Comparison of ENCODE assay signal across 32 cellular contexts in the genomic region with DNA sequence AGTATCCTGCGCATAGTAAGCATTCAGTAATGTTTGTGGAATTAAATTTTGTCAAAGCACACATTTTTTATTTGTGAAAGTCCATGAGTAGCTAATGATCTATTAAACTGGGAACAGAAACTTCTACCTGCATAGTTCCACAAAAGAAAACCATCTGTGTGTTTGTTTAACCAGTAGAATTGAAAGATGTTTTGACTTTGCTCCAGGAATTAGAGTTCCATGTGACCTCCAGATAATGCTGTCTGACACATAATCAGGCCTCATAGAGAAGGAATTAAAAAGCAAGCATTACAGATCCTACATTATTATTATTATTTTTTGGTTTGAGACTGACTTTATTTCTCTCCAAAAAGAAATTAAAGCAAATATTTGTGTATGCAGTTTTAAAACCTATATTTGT.
A peak's percentile ranks its signal among the peaks of the same experiment; 100 is the strongest.
DNase-seq lines count a peak whose midpoint lies in the region; ATAC-seq and TF ChIP-seq lines count a peak whose summit lies in the region.
"Had no signal": no experiment of that assay in that cellular context is flagged by ENCODE, and none has a peak within 500 bp of the region (broad histone marks: within the 10 kb centered on the region; RNA-seq: fewer than 3 reads in every experiment).

No MANE protein-coding gene starts in this region.

- H3K36me3 ChIP-seq in BLaER1 = no peaks in the 10 kb centered on the region
- H3K36me3 ChIP-seq: BE2C, esophagus muscularis mucosa, HAP-1, right atrium auricular region, spleen, thyroid gland, uterus had no signal

- peaks cover 8% of the 10 kb centered on the region for H3K4me1 Mint-ChIP-seq in nephron
- H3K4me1 Mint-ChIP-seq: activated B cell treated with CpG ODN at 0.5 μM for 24 hours; activated CD4-positive, alpha-beta T cell treated with anti-CD3 and anti-CD28 coated beads, Interleukin-2, amount 10 ng/mL, durations not matched to agents 7 days and 5 days; activated naive CD8-positive, alpha-beta T cell treated with anti-CD3 and anti-CD28 coated beads for 36 hours; central memory CD8-positive, alpha-beta T cell; T-cell had no signal

- no peaks in the 10 kb centered on the region for H3K36me3 Mint-ChIP-seq in nephron (ENCODE audit: low read depth)
- H3K36me3 Mint-ChIP-seq: activated naive CD8-positive, alpha-beta T cell treated with anti-CD3 and anti-CD28 coated beads for 36 hours; T-cell had no signal

- H3K9me3 ChIP-seq in BLaER1 = no peaks in the 10 kb centered on the region
- H3K9me3 ChIP-seq: BE2C, esophagus muscularis mucosa, HAP-1, right atrium auricular region, spleen, thyroid gland, uterus had no signal

- no peak overlapping the region for H3K9ac ChIP-seq in BLaER1
- H3K9ac ChIP-seq: KMS-11, parathyroid adenoma had no signal

- DNase-seq in NCI-H1694 treated with DMSO at 0.1 percent for 48 hours (lab: John Stamatoyannopoulos, UW) (peak; percentile 10), caudate nucleus (lab: John Stamatoyannopoulos, UW) (no peak), hippocampal formation (lab: John Stamatoyannopoulos, UW) (no peak)
- DNase-seq: activated B cell treated with CpG ODN at 0.5 μM for 24 hours; activated CD4-positive, alpha-beta T cell treated with anti-CD3 and anti-CD28 coated beads, Interleukin-2, amount 10 ng/mL, durations not matched to agents 7 days and 5 days; activated effector memory CD4-positive, alpha-beta T cell treated with anti-CD3 and anti-CD28 coated beads, Interleukin-2, amount 50 U/mL, for 16 hours; activated naive CD8-positive, alpha-beta T cell treated with anti-CD3 and anti-CD28 coated beads for 36 hours; activated T-cell treated with anti-CD3 and anti-CD28 coated beads, Interleukin-2, amount 50 U/mL, for 24 hours; aorta; BE2C; foreskin keratinocyte; mammary epithelial cell; MM.1S; NCI-H1436; NK-92 treated with Interleukin-12 subunit alpha and Interleukin-12 subunit beta, amount 100 ng/mL, for 24 hours; spleen; stimulated activated CD8-positive, alpha-beta memory T cell treated with anti-CD3 and anti-CD28 coated beads, Interleukin-4, amount 100 ng/mL, for 48 hours; T-cell; thyroid gland; uterus had no signal

- ATAC-seq in GM18519 (IDR thresholded peaks at IDR 0.05; ENCODE audit: low FRiP score, unreplicated experiment) (no peak), HG03097 (IDR thresholded peaks at IDR 0.05; ENCODE audit: low FRiP score, unreplicated experiment) (no peak)
- ATAC-seq: foreskin keratinocyte, T-cell had no signal

- no peaks in the 10 kb centered on the region for H3K27me3 ChIP-seq in BLaER1
- H3K27me3 ChIP-seq: BE2C, esophagus muscularis mucosa, foreskin keratinocyte, right atrium auricular region, spleen, thyroid gland, uterus had no signal

- H3K27ac ChIP-seq in BLaER1 (no peak overlapping the region), caudate nucleus (ENCODE audit: low read depth, low read length) (peak overlapping the region; percentile 97)
- H3K27ac ChIP-seq: esophagus muscularis mucosa, foreskin keratinocyte, KMS-11, parathyroid adenoma, right atrium auricular region, spleen, thyroid gland, uterus had no signal

- no peaks in the 10 kb centered on the region for H3K27me3 Mint-ChIP-seq in nephron (ENCODE audit: low read depth)
- H3K27me3 Mint-ChIP-seq: activated B cell treated with CpG ODN at 0.5 μM for 24 hours; activated CD4-positive, alpha-beta T cell treated with anti-CD3 and anti-CD28 coated beads, Interleukin-2, amount 10 ng/mL, durations not matched to agents 7 days and 5 days; activated naive CD8-positive, alpha-beta T cell treated with anti-CD3 and anti-CD28 coated beads for 36 hours; central memory CD8-positive, alpha-beta T cell; T-cell had no signal

- H3K4me2 ChIP-seq in BLaER1 = peak overlapping the region; percentile 39
- H3K4me2 ChIP-seq: KMS-11 had no signal

- peak overlapping the region in 2 of 3 experiments; percentile 46 to 70 for H3K27ac Mint-ChIP-seq in nephron
- H3K27ac Mint-ChIP-seq: activated B cell treated with CpG ODN at 0.5 μM for 24 hours; activated CD4-positive, alpha-beta T cell treated with anti-CD3 and anti-CD28 coated beads, Interleukin-2, amount 10 ng/mL, durations not matched to agents 7 days and 5 days; activated naive CD8-positive, alpha-beta T cell treated with anti-CD3 and anti-CD28 coated beads for 36 hours; activated T-cell treated with anti-CD3 and anti-CD28 coated beads, Interleukin-2, amount 50 U/mL, for 24 hours; stimulated activated naive CD8-positive, alpha-beta T cell treated with anti-CD3 and anti-CD28 coated beads, Interleukin-15, Interleukin-2, amounts not matched to agents 100 ng/mL and 50 ng/mL, for 24 hours; T-cell had no signal

- no peaks in the 10 kb centered on the region for H4K20me1 ChIP-seq in BLaER1

- H3K4me1 ChIP-seq in BLaER1 = peaks cover 16% of the 10 kb centered on the region
- H3K4me1 ChIP-seq: uterus had no signal

- no peak overlapping the region for H3K4me3 Mint-ChIP-seq in nephron
- H3K4me3 Mint-ChIP-seq: activated B cell treated with CpG ODN at 0.5 μM for 24 hours; activated CD4-positive, alpha-beta T cell treated with anti-CD3 and anti-CD28 coated beads, Interleukin-2, amount 10 ng/mL, durations not matched to agents 7 days and 5 days; activated naive CD8-positive, alpha-beta T cell treated with anti-CD3 and anti-CD28 coated beads for 36 hours; activated T-cell treated with anti-CD3 and anti-CD28 coated beads, Interleukin-2, amount 50 U/mL, for 24 hours; central memory CD8-positive, alpha-beta T cell; neural crest cell; stimulated activated naive CD8-positive, alpha-beta T cell treated with anti-CD3 and anti-CD28 coated beads, Interleukin-15, Interleukin-2, amounts not matched to agents 100 ng/mL and 50 ng/mL, for 24 hours; T-cell had no signal

- H3K9me3 Mint-ChIP-seq in nephron = no peaks in the 10 kb centered on the region
- H3K9me3 Mint-ChIP-seq: activated B cell treated with CpG ODN at 0.5 μM for 24 hours; activated CD4-positive, alpha-beta T cell treated with anti-CD3 and anti-CD28 coated beads, Interleukin-2, amount 10 ng/mL, durations not matched to agents 7 days and 5 days; activated naive CD8-positive, alpha-beta T cell treated with anti-CD3 and anti-CD28 coated beads for 36 hours; activated T-cell treated with anti-CD3 and anti-CD28 coated beads, Interleukin-2, amount 50 U/mL, for 24 hours; central memory CD8-positive, alpha-beta T cell had no signal

- H3K4me3 ChIP-seq in BLaER1 = no peak overlapping the region
- H3K4me3 ChIP-seq: esophagus muscularis mucosa, HAP-1, right atrium auricular region, spleen, thyroid gland, uterus had no signal

- TF ChIP-seq CTCF in nephron (IDR thresholded peaks at IDR 0.05; ENCODE audit: unreplicated experiment in 3 of 3) = no peak
